ENCODE assay signal across 18 cellular contexts in genomic region chr4:2733844-2734574, GRCh38. TPM values are rescaled to one million over a fixed set of nuclear protein-coding genes. Genes with fewer than 3 reads are reported as not detected.
A peak's percentile ranks its signal among the peaks of the same experiment; 100 is the strongest.
DNase-seq lines count a peak whose midpoint lies in the region; ATAC-seq and TF ChIP-seq lines count a peak whose summit lies in the region.
"Had no signal": no experiment of that assay in that cellular context is flagged by ENCODE, and none has a peak within 500 bp of the region (broad histone marks: within the 10 kb centered on the region; RNA-seq: fewer than 3 reads in every experiment).

No MANE protein-coding gene starts in this region.

- H3K4me1 ChIP-seq in RWPE2 (ENCODE audit: insufficient read depth, poor library complexity, severe bottlenecking): no peaks in the 10 kb centered on the region
- H3K4me1 ChIP-seq in sigmoid colon: no peaks in the 10 kb centered on the region
- H3K4me1 ChIP-seq in esophagus squamous epithelium: peaks cover 0 to 7% (median 3%) of the 10 kb centered on the region in 3 donors
- no peaks in the 10 kb centered on the region for H3K4me1 ChIP-seq in MM.1S (ENCODE audit: low read length)
- H3K4me1 ChIP-seq: left ventricle myocardium inferior had no signal

- no peak overlapping the region for H2AFZ ChIP-seq in MM.1S (ENCODE audit: low read length)

- H3K27me3 ChIP-seq in RWPE2 (ENCODE audit: insufficient read depth, poor library complexity, severe bottlenecking) (no peaks in the 10 kb centered on the region), sigmoid colon (no peaks in the 10 kb centered on the region), esophagus squamous epithelium (no peaks in the 10 kb centered on the region), MM.1S (replicated peaks; ENCODE audit: insufficient read depth, low read length) (no peaks in the 10 kb centered on the region)
- H3K27me3 ChIP-seq: ovary had no signal

- DNase-seq in activated naive CD4-positive, alpha-beta T cell treated with anti-CD3 and anti-CD28 coated beads, Interleukin-2, amount 10 ng/mL, durations not matched to agents 7 days and 5 days: no peak
- no peak for DNase-seq in activated naive CD4-positive, alpha-beta T cell treated with anti-CD3 and anti-CD28 coated beads, Interleukin-2, amount 50 U/mL, for 16 hours
- DNase-seq in RWPE2 (ENCODE audit: low spot score) (peak; percentile 27), sigmoid colon (peak; percentile 42), esophagus squamous epithelium (lab: John Stamatoyannopoulos, UW) (no peak), MM.1S (no peak), AG08395 (ENCODE audit: low spot score) (no peak)
- DNase-seq: activated naive CD8-positive, alpha-beta T cell treated with anti-CD3 and anti-CD28 coated beads, Interleukin-2, amount 10 ng/mL, durations not matched to agents 7 days and 5 days; DMS 273 treated with DMSO at 0.1 percent for 48 hours; foreskin fibroblast; immature natural killer cell; KG1; left ventricle myocardium inferior; NCI-H1930; NCI-H226; WERI-Rb-1 had no signal

- H3K79me2 ChIP-seq in MM.1S (ENCODE audit: low read length): no peaks in the 10 kb centered on the region

- H3K9me3 ChIP-seq in RWPE2 (ENCODE audit: severe bottlenecking): peaks cover 8% of the 10 kb centered on the region
- no peaks in the 10 kb centered on the region for H3K9me3 ChIP-seq in sigmoid colon
- peaks cover 0 to 5% (median 0%) of the 10 kb centered on the region in 3 donors for H3K9me3 ChIP-seq in esophagus squamous epithelium
- H3K9me3 ChIP-seq in MM.1S (replicated peaks; ENCODE audit: insufficient read depth, low read length): no peaks in the 10 kb centered on the region
- H3K9me3 ChIP-seq: ovary had no signal

- H3K4me1 Mint-ChIP-seq in activated naive CD4-positive, alpha-beta T cell treated with anti-CD3 and anti-CD28 coated beads, Interleukin-2, amount 10 ng/mL, durations not matched to agents 7 days and 5 days: no peaks in the 10 kb centered on the region
- H3K4me1 Mint-ChIP-seq: immature natural killer cell had no signal

- H3K36me3 Mint-ChIP-seq in activated naive CD4-positive, alpha-beta T cell treated with anti-CD3 and anti-CD28 coated beads, Interleukin-2, amount 10 ng/mL, durations not matched to agents 7 days and 5 days: peaks cover 41% of the 10 kb centered on the region

- 86 to 94% methylated on average over 2 of the region's 2 CpGs for WGBS in sigmoid colon, 2 donors
- WGBS in esophagus squamous epithelium, 2 donors: 78 to 100% methylated on average over 2 of the region's 2 CpGs

- H3K9me2 ChIP-seq in MM.1S (replicated peaks; ENCODE audit: insufficient read depth, low read length): no peaks in the 10 kb centered on the region

- H3K9me3 Mint-ChIP-seq in activated naive CD4-positive, alpha-beta T cell treated with anti-CD3 and anti-CD28 coated beads, Interleukin-2, amount 10 ng/mL, durations not matched to agents 7 days and 5 days: peaks cover 11% of the 10 kb centered on the region

- H3K27ac ChIP-seq in RWPE2 (ENCODE audit: poor library complexity, severe bottlenecking) (no peak overlapping the region), sigmoid colon (no peak overlapping the region), esophagus squamous epithelium (no peak overlapping the region), MM.1S (ENCODE audit: low read length) (no peak overlapping the region)
- H3K27ac ChIP-seq: left ventricle myocardium inferior, ovary, WERI-Rb-1 had no signal

- TF ChIP-seq EP300 in sigmoid colon (IDR thresholded peaks at IDR 0.05): no peak

- H3K36me3 ChIP-seq in RWPE2 (ENCODE audit: low read depth) (peaks cover 9% of the 10 kb centered on the region; the same call in 1 of the 2 replicates), sigmoid colon (peaks cover 10 to 46% (median 22%) of the 10 kb centered on the region in 4 donors), esophagus squamous epithelium (peaks cover 8 to 52% (median 14%) of the 10 kb centered on the region in 3 donors), MM.1S (replicated peaks; ENCODE audit: insufficient read depth, low read length) (no peaks in the 10 kb centered on the region; the same call in 1 of the 2 replicates)
- H3K36me3 ChIP-seq: ovary had no signal

- TF ChIP-seq POLR2A in sigmoid colon (IDR thresholded peaks at IDR 0.05) (no peak), esophagus squamous epithelium (IDR thresholded peaks at IDR 0.05) (no peak)

- H3K4me3 Mint-ChIP-seq in activated naive CD4-positive, alpha-beta T cell treated with anti-CD3 and anti-CD28 coated beads, Interleukin-2, amount 10 ng/mL, durations not matched to agents 7 days and 5 days: no peak overlapping the region
- H3K4me3 Mint-ChIP-seq: activated naive CD8-positive, alpha-beta T cell treated with anti-CD3 and anti-CD28 coated beads, Interleukin-2, amount 10 ng/mL, durations not matched to agents 7 days and 5 days; immature natural killer cell had no signal

- no peaks in the 10 kb centered on the region for H3F3A ChIP-seq in MM.1S (ENCODE audit: insufficient read depth, low read length)

- no peaks in the 10 kb centered on the region for H3K27me3 Mint-ChIP-seq in activated naive CD4-positive, alpha-beta T cell treated with anti-CD3 and anti-CD28 coated beads, Interleukin-2, amount 10 ng/mL, durations not matched to agents 7 days and 5 days
- H3K27me3 Mint-ChIP-seq: activated naive CD8-positive, alpha-beta T cell treated with anti-CD3 and anti-CD28 coated beads, Interleukin-2, amount 10 ng/mL, durations not matched to agents 7 days and 5 days had no signal

- CTCF ChIA-PET in activated naive CD4-positive, alpha-beta T cell treated with anti-CD3 and anti-CD28 coated beads, Interleukin-2, amount 10 ng/mL, durations not matched to agents 7 days and 5 days (lab: Charles Lee): interaction anchor here (0.6 kb wide), 1 partner anchor 28 kb away, joined by 3 read pairs; no protein-coding TSS in a partner anchor

- H3K4me3 ChIP-seq in RWPE2 (ENCODE audit: severe bottlenecking) (no peak overlapping the region), sigmoid colon (no peak overlapping the region), esophagus squamous epithelium (no peak overlapping the region), MM.1S (ENCODE audit: low read length) (no peak overlapping the region)
- H3K4me3 ChIP-seq: left ventricle myocardium inferior, ovary had no signal

- H4K20me1 ChIP-seq in MM.1S (ENCODE audit: insufficient read depth, low read length): no peaks in the 10 kb centered on the region

- no peak for ATAC-seq in RWPE2 (ENCODE audit: low read depth)
- peak; percentile 29 for ATAC-seq in esophagus mucosa

- peak overlapping the region; percentile 45 for H3K27ac Mint-ChIP-seq in activated naive CD4-positive, alpha-beta T cell treated with anti-CD3 and anti-CD28 coated beads, Interleukin-2, amount 10 ng/mL, durations not matched to agents 7 days and 5 days
- H3K27ac Mint-ChIP-seq: activated naive CD8-positive, alpha-beta T cell treated with anti-CD3 and anti-CD28 coated beads, Interleukin-2, amount 10 ng/mL, durations not matched to agents 7 days and 5 days had no signal

- intact Hi-C loops in sigmoid colon (cut with DNase I) (no loop called here), esophagus squamous epithelium (cut with DNase I) (no loop called here)

- no peak overlapping the region for H3K4me2 ChIP-seq in MM.1S (ENCODE audit: low read depth, low read length)

- H3K9ac ChIP-seq in MM.1S (ENCODE audit: low read length): no peak overlapping the region

- no peak for TF ChIP-seq CTCF in RWPE2 (IDR thresholded peaks at IDR 0.05; ENCODE audit: poor library complexity, severe bottlenecking)
- TF ChIP-seq CTCF in sigmoid colon (IDR thresholded peaks at IDR 0.05): no peak
- no peak for TF ChIP-seq CTCF in esophagus squamous epithelium (IDR thresholded peaks at IDR 0.05)
- no peak for TF ChIP-seq CTCF in MM.1S (IDR thresholded peaks at IDR 0.05; ENCODE audit: low read length)

RNA-seq across cellular contexts. Expression of gene TNIP2, which starts 22.1 kb away (rescaled TPM):
- total RNA-seq in esophagus mucosa: 25.1 TPM
- total RNA-seq in sigmoid colon: 10 to 100 TPM; 56.3 to 68.8 (median 66.9) TPM
- polyA plus RNA-seq in sigmoid colon: 10 to 100 TPM; 51.7 to 65.0 (median 51.8) TPM
- total RNA-seq in esophagus squamous epithelium: 10 to 100 TPM; 40.1 to 58.2 (median 45.5) TPM

RNA-seq across cellular contexts. Expression of gene SH3BP2, which starts 58.9 kb away (rescaled TPM):
- total RNA-seq in esophagus mucosa: 32.6 TPM
- total RNA-seq in sigmoid colon: 10 to 100 TPM; 18.4 to 49.3 (median 24.2) TPM
- polyA plus RNA-seq in sigmoid colon: 10 to 100 TPM; 18.6 to 82.4 (median 35.6) TPM
- 10 to 100 TPM; 13.5 to 36.8 (median 34.0) TPM for total RNA-seq in esophagus squamous epithelium

Comparison
In these comparisons a context has a peak if more than half of its experiments do, and no peak if none do; other contexts are left out.
1. DNase-seq: peak in RWPE2 (single experiment) and sigmoid colon (single experiment); none in activated naive CD4-positive, alpha-beta T cell treated with anti-CD3 and anti-CD28 coated beads, Interleukin-2, amount 10 ng/mL, durations not matched to agents 7 days and 5 days (single experiment), activated naive CD4-positive, alpha-beta T cell treated with anti-CD3 and anti-CD28 coated beads, Interleukin-2, amount 50 U/mL, for 16 hours (single experiment), esophagus squamous epithelium (single experiment), MM.1S (single experiment) and AG08395 (single experiment).